8 cellular contexts compared by ENCODE assay signal in genomic region chr10:111598433-111599059, GRCh38.
DNase-seq lines count a peak whose midpoint lies in the region; ATAC-seq and TF ChIP-seq lines count a peak whose summit lies in the region.

No MANE protein-coding gene starts in this region.

- no peaks in the 10 kb centered on the region for H3K9me3 Mint-ChIP-seq in activated naive CD8-positive, alpha-beta T cell treated with anti-CD3 and anti-CD28 coated beads, Interleukin-2, amount 50 U/mL, for 24 hours

- H3K27ac ChIP-seq in DND-41 (ENCODE audit: low read length) (no peak overlapping the region), Peyer's patch (no peak overlapping the region), spleen (no peak overlapping the region)

- peaks cover 3% of the 10 kb centered on the region for H3K27me3 Mint-ChIP-seq in activated naive CD8-positive, alpha-beta T cell treated with anti-CD3 and anti-CD28 coated beads, Interleukin-2, amount 50 U/mL, for 24 hours

- peak; percentile 70; the same call in 2 of the 3 replicates for ATAC-seq in DND-41 (ENCODE audit: insufficient read depth, low read depth)
- peak; percentile 99 for ATAC-seq in GM19351 (IDR thresholded peaks at IDR 0.05; ENCODE audit: unreplicated experiment)
- ATAC-seq in HG03280 (IDR thresholded peaks at IDR 0.05; ENCODE audit: unreplicated experiment): peak; percentile 94
- ATAC-seq in activated naive CD8-positive, alpha-beta T cell treated with anti-CD3 and anti-CD28 coated beads, Interleukin-2, amount 50 U/mL, for 24 hours: peak; percentile 49

- H3K4me3 ChIP-seq in DND-41 (ENCODE audit: low read depth in 1 of 2, low read length in 2 of 2): no peak overlapping the region
- no peak overlapping the region for H3K4me3 ChIP-seq in Peyer's patch
- no peak overlapping the region for H3K4me3 ChIP-seq in spleen

- WGBS in spleen, 5 donors: 36 to 49% (median 45%) methylated on average over 6 of the region's 6 CpGs

- TF ChIP-seq CTCF in DND-41 (IDR thresholded peaks at IDR 0.05; ENCODE audit: borderline replicate concordance, extremely low read depth, low read length, poor library complexity, severe bottlenecking) (peak; percentile 80), Peyer's patch (IDR thresholded peaks at IDR 0.05) (peak; percentile 26 to 75 (median 68)), spleen (IDR thresholded peaks at IDR 0.05 in 8 of 11, conservative IDR thresholded peaks at IDR 0.05 in 3 of 11) (peak; percentile 41 to 78 (median 62))

- no peaks in the 10 kb centered on the region for H3K79me2 ChIP-seq in DND-41 (ENCODE audit: insufficient read depth, low read length)

- no peak overlapping the region for H3K27ac Mint-ChIP-seq in activated naive CD8-positive, alpha-beta T cell treated with anti-CD3 and anti-CD28 coated beads, Interleukin-2, amount 50 U/mL, for 24 hours

- H3K4me2 ChIP-seq in DND-41 (ENCODE audit: insufficient read depth, low read length): no peak overlapping the region

- no peaks in the 10 kb centered on the region for H3K4me1 Mint-ChIP-seq in activated naive CD8-positive, alpha-beta T cell treated with anti-CD3 and anti-CD28 coated beads, Interleukin-2, amount 50 U/mL, for 24 hours

- H3K36me3 ChIP-seq in DND-41 (ENCODE audit: insufficient read depth, low read length) (no peaks in the 10 kb centered on the region), Peyer's patch (no peaks in the 10 kb centered on the region), spleen (no peaks in the 10 kb centered on the region)

- no peaks in the 10 kb centered on the region for H3K27me3 ChIP-seq in DND-41 (ENCODE audit: insufficient read depth, low read length, poor library complexity)
- no peaks in the 10 kb centered on the region for H3K27me3 ChIP-seq in Peyer's patch
- H3K27me3 ChIP-seq in spleen (replicated peaks in 1 of 7): no peaks in the 10 kb centered on the region

- H3K36me3 Mint-ChIP-seq in activated naive CD8-positive, alpha-beta T cell treated with anti-CD3 and anti-CD28 coated beads, Interleukin-2, amount 50 U/mL, for 24 hours (ENCODE audit: low read depth): no peaks in the 10 kb centered on the region

- intact Hi-C loops in spleen (cut with DNase I; ENCODE audit: low total_unique reads): no loop called here

- no peaks in the 10 kb centered on the region for H3K4me1 ChIP-seq in DND-41 (ENCODE audit: insufficient read depth, low read length)
- no peaks in the 10 kb centered on the region for H3K4me1 ChIP-seq in Peyer's patch
- peaks cover 0 to 3% (median 0%) of the 10 kb centered on the region in 6 donors for H3K4me1 ChIP-seq in spleen

- no peaks in the 10 kb centered on the region for H4K20me1 ChIP-seq in DND-41 (ENCODE audit: insufficient read depth, low read length)

- H3K9me3 ChIP-seq in DND-41 (ENCODE audit: insufficient read depth, low read length, severe bottlenecking): no peaks in the 10 kb centered on the region
- H3K9me3 ChIP-seq in Peyer's patch: no peaks in the 10 kb centered on the region
- no peaks in the 10 kb centered on the region for H3K9me3 ChIP-seq in spleen

- DNase-seq in DND-41 (peak; percentile 47), Peyer's patch (peak in 2 of 3 donors; percentile 23 to 69), hippocampal formation (lab: John Stamatoyannopoulos, UW) (peak; percentile 23 to 72), spleen (no peak), mesenteric fat pad (ENCODE audit: low spot score) (no peak)
- peak; percentile 41 for DNase-seq in activated naive CD8-positive, alpha-beta T cell treated with anti-CD3 and anti-CD28 coated beads, Interleukin-2, amount 50 U/mL, for 24 hours

- no peak overlapping the region for H3K9ac ChIP-seq in DND-41 (ENCODE audit: low read depth, low read length)

- H3K4me3 Mint-ChIP-seq in activated naive CD8-positive, alpha-beta T cell treated with anti-CD3 and anti-CD28 coated beads, Interleukin-2, amount 50 U/mL, for 24 hours: no peak overlapping the region

- no peak overlapping the region for H2AFZ ChIP-seq in DND-41 (ENCODE audit: low read depth, low read length)

- no peak for TF ChIP-seq POLR2A in Peyer's patch (IDR thresholded peaks at IDR 0.05)
- no peak for TF ChIP-seq POLR2A in spleen (IDR thresholded peaks at IDR 0.05)

Comparison
In these comparisons a context has a peak if more than half of its experiments do, and no peak if none do; other contexts are left out.
1. ATAC-seq: peak in every context shown above with its lines; median percentile 99 in GM19351; 94 in HG03280; 70 in DND-41; 49 in activated naive CD8-positive, alpha-beta T cell treated with anti-CD3 and anti-CD28 coated beads, Interleukin-2, amount 50 U/mL, for 24 hours.
2. DNase-seq: peak in DND-41 (single experiment), Peyer's patch (2 of 3), activated naive CD8-positive, alpha-beta T cell treated with anti-CD3 and anti-CD28 coated beads, Interleukin-2, amount 50 U/mL, for 24 hours (single experiment) and hippocampal formation (2 of 2); none in spleen (single experiment) and mesenteric fat pad (single experiment).
3. Peak in every context shown above with its lines, with median percentiles within 50 percentile points of each other: CTCF ChIP-seq.